35 cellular contexts compared by ENCODE assay signal in genomic region chr13:113325779-113326178, GRCh38. TPM values are rescaled to one million over a fixed set of nuclear protein-coding genes. Genes with fewer than 3 reads are reported as not detected.
"Had no signal": no experiment of that assay in that cellular context is flagged by ENCODE, and none has a peak within 500 bp of the region (broad histone marks: within the 10 kb centered on the region; RNA-seq: fewer than 3 reads in every experiment).

No MANE protein-coding gene starts in this region.

- H3K4me1 ChIP-seq: Peyer's patch had no signal

- FAIRE-seq: bronchial epithelial cell had no signal

- H3K27me3 ChIP-seq: Peyer's patch had no signal

- H3K4me3 Mint-ChIP-seq: activated B cell treated with CpG ODN at 0.5 μM for 24 hours; activated CD4-positive, alpha-beta memory T cell treated with anti-CD3 and anti-CD28 coated beads, Interleukin-2, amount 10 ng/mL, durations not matched to agents 7 days and 5 days; activated CD8-positive, alpha-beta memory T cell treated with anti-CD3 and anti-CD28 coated beads, Interleukin-2, amount 10 ng/mL, durations not matched to agents 7 days and 5 days; activated naive CD4-positive, alpha-beta T cell treated with anti-CD3 and anti-CD28 coated beads, Interleukin-2, amount 10 ng/mL, durations not matched to agents 7 days and 5 days; activated naive CD8-positive, alpha-beta T cell; activated naive CD8-positive, alpha-beta T cell treated with anti-CD3 and anti-CD28 coated beads, Interleukin-2, amount 50 U/mL, for 24 hours; brain; T-cell had no signal

- H3K4me1 Mint-ChIP-seq: activated B cell treated with CpG ODN at 0.5 μM for 24 hours; activated CD4-positive, alpha-beta memory T cell treated with anti-CD3 and anti-CD28 coated beads, Interleukin-2, amount 10 ng/mL, durations not matched to agents 7 days and 5 days; activated CD8-positive, alpha-beta memory T cell treated with anti-CD3 and anti-CD28 coated beads, Interleukin-2, amount 10 ng/mL, durations not matched to agents 7 days and 5 days; activated naive CD4-positive, alpha-beta T cell treated with anti-CD3 and anti-CD28 coated beads, Interleukin-2, amount 10 ng/mL, durations not matched to agents 7 days and 5 days; activated naive CD8-positive, alpha-beta T cell treated with anti-CD3 and anti-CD28 coated beads, Interleukin-2, amount 50 U/mL, for 24 hours; brain had no signal

- H3K4me3 ChIP-seq: Peyer's patch had no signal

- H3K27me3 Mint-ChIP-seq: activated B cell treated with CpG ODN at 0.5 μM for 24 hours; activated CD4-positive, alpha-beta memory T cell treated with anti-CD3 and anti-CD28 coated beads, Interleukin-2, amount 10 ng/mL, durations not matched to agents 7 days and 5 days; activated naive CD8-positive, alpha-beta T cell; activated naive CD8-positive, alpha-beta T cell treated with anti-CD3 and anti-CD28 coated beads, Interleukin-2, amount 50 U/mL, for 24 hours; T-cell had no signal

- H3K9me3 Mint-ChIP-seq: activated B cell treated with CpG ODN at 0.5 μM for 24 hours; activated CD4-positive, alpha-beta memory T cell treated with anti-CD3 and anti-CD28 coated beads, Interleukin-2, amount 10 ng/mL, durations not matched to agents 7 days and 5 days; activated naive CD4-positive, alpha-beta T cell treated with anti-CD3 and anti-CD28 coated beads, Interleukin-2, amount 10 ng/mL, durations not matched to agents 7 days and 5 days; activated naive CD8-positive, alpha-beta T cell treated with anti-CD3 and anti-CD28 coated beads, Interleukin-2, amount 50 U/mL, for 24 hours; brain; T-cell had no signal

- H3K27ac Mint-ChIP-seq: activated B cell treated with CpG ODN at 0.5 μM for 24 hours; activated CD4-positive, alpha-beta memory T cell treated with anti-CD3 and anti-CD28 coated beads, Interleukin-2, amount 10 ng/mL, durations not matched to agents 7 days and 5 days; activated CD8-positive, alpha-beta memory T cell treated with anti-CD3 and anti-CD28 coated beads, Interleukin-2, amount 10 ng/mL, durations not matched to agents 7 days and 5 days; activated naive CD4-positive, alpha-beta T cell treated with anti-CD3 and anti-CD28 coated beads, Interleukin-2, amount 10 ng/mL, durations not matched to agents 7 days and 5 days; activated naive CD8-positive, alpha-beta T cell; activated naive CD8-positive, alpha-beta T cell treated with anti-CD3 and anti-CD28 coated beads, Interleukin-2, amount 50 U/mL, for 24 hours; T-cell had no signal

- H3K27ac ChIP-seq: Peyer's patch, VCaP had no signal

- DNase-seq: activated B cell treated with CpG ODN at 0.5 μM for 24 hours; activated CD4-positive, alpha-beta memory T cell treated with anti-CD3 and anti-CD28 coated beads, Interleukin-2, amount 10 ng/mL, durations not matched to agents 7 days and 5 days; activated CD4-positive, alpha-beta T cell treated with anti-CD3 and anti-CD28 coated beads for 1 hour; activated CD4-positive, alpha-beta T cell treated with anti-CD3 and anti-CD28 coated beads for 48 hours; activated CD8-positive, alpha-beta memory T cell treated with anti-CD3 and anti-CD28 coated beads for 24 hours; activated CD8-positive, alpha-beta memory T cell treated with anti-CD3 and anti-CD28 coated beads, Interleukin-2, amount 10 ng/mL, durations not matched to agents 7 days and 5 days; activated CD8-positive, alpha-beta memory T cell treated with anti-CD3 and anti-CD28 coated beads, Interleukin-2, amount 50 U/mL, for 48 hours; activated effector memory CD4-positive, alpha-beta T cell treated with Interleukin-2 at 50 U/mL for 16 hours; activated naive CD4-positive, alpha-beta T cell treated with anti-CD3 and anti-CD28 coated beads, Interleukin-2, amount 10 ng/mL, durations not matched to agents 7 days and 5 days; activated naive CD8-positive, alpha-beta T cell treated with anti-CD3 and anti-CD28 coated beads, Interleukin-2, amount 50 U/mL, for 24 hours; activated T-cell treated with anti-CD3 and anti-CD28 coated beads, Interleukin-2, amount 50 U/mL, for 48 hours; anterior cingulate cortex; central memory CD4-positive, alpha-beta T cell; NCI-H1092 treated with DMSO at 0.1 percent for 48 hours; NCI-H1417; NCI-H146; NCI-H187; NCI-H2029 treated with DMSO at 0.1 percent for 48 hours; NCI-H2107; NCI-H2171; NCI-H510A; NCI-H526; NCI-H748 treated with DMSO at 0.1 percent for 48 hours; NK-92 treated with Interleukin-12 subunit alpha and Interleukin-12 subunit beta, amount 100 ng/mL, for 24 hours; PC-3; Peyer's patch; RPMI8226; SIG-M5; T-cell; T-helper 2 cell; T-helper 9 cell had no signal

- H3K9me3 ChIP-seq: Peyer's patch had no signal

RNA-seq across cellular contexts. Expression of gene GRTP1, which starts 38.2 kb away (rescaled TPM):
- total RNA-seq: activated B cell treated with CpG ODN at 0.5 μM for 24 hours; activated CD8-positive, alpha-beta memory T cell treated with anti-CD3 and anti-CD28 coated beads, Interleukin-2, amount 10 ng/mL, durations not matched to agents 7 days and 5 days had no signal
